ENCODE assay signal across 27 cellular contexts in the genomic region with DNA sequence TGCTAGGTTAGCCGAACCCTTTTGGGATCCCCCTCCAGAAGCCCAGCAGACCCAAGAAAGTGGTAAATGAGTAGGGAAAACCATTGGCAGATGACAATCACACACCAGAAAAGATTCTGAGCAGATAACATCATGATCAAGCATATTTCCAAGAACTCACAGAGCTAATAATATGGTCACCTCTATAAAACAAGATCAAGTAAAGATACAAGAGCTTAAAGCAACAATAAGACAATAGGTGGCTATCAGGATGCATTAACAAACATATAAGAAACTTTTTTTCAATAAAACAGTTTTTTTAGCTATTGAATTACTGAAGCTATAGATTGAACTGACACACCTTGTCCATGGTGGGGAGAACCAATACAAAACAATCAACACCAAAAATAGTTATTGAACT. TPM values are rescaled to one million over a fixed set of nuclear protein-coding genes. Genes with fewer than 3 reads are reported as not detected.
DNase-seq lines count a peak whose midpoint lies in the region; ATAC-seq, FAIRE-seq and TF ChIP-seq lines count a peak whose summit lies in the region.
"Had no signal": no experiment of that assay in that cellular context is flagged by ENCODE, and none has a peak within 500 bp of the region (broad histone marks: within the 10 kb centered on the region; RNA-seq: fewer than 3 reads in every experiment).

No MANE protein-coding gene starts in this region.

- H3K36me3 Mint-ChIP-seq in activated CD4-positive, alpha-beta T cell treated with anti-CD3 and anti-CD28 coated beads, Interleukin-2, amount 10 ng/mL, durations not matched to agents 7 days and 5 days (ENCODE audit: low read depth) = peaks cover 96% of the 10 kb centered on the region
- H3K36me3 Mint-ChIP-seq in CD8-positive, alpha-beta T cell = peaks cover 95% of the 10 kb centered on the region
- peaks cover 93% of the 10 kb centered on the region for H3K36me3 Mint-ChIP-seq in activated T-helper 2 cell treated with anti-CD3 and anti-CD28 coated beads, Interferon-gamma antibody, Interleukin-2, Interleukin-4, amounts not matched to agents 10 μg/mL and 5 μg/mL and 100 μg/mL, durations not matched to agents 14 hours and 24 hours and 36 hours (ENCODE audit: low read depth)
- H3K36me3 Mint-ChIP-seq: CD14-positive monocyte had no signal

- H3K23ac ChIP-seq in H1 (ENCODE audit: insufficient read length) = no peak overlapping the region

- no peak overlapping the region for H2BK15ac ChIP-seq in H1 (ENCODE audit: low read length)

- intact Hi-C loops in CD8-positive, alpha-beta T cell (cut with DNase I, micrococcal nuclease) = no loop called here
- intact Hi-C loops in activated T-helper 2 cell treated with anti-CD3 and anti-CD28 coated beads, Interferon-gamma antibody, Interleukin-2, Interleukin-4, amounts not matched to agents 10 μg/mL and 5 μg/mL and 100 μg/mL, durations not matched to agents 14 hours and 24 hours and 36 hours (cut with micrococcal nuclease) = no loop called here

- H4K91ac ChIP-seq in H1 (replicated peaks; ENCODE audit: insufficient read length, low read length) = no peak overlapping the region

- no peaks in the 10 kb centered on the region for H3K9me3 ChIP-seq in CD8-positive, alpha-beta T cell (ENCODE audit: low read length)
- peaks cover 4% of the 10 kb centered on the region in 2 experiments; a peak in 2 of 4 replicates for H3K9me3 ChIP-seq in H1 (ENCODE audit: insufficient read depth in 2 of 2, low read depth in 1 of 2, low read length in 1 of 2)
- H3K9me3 ChIP-seq: BE2C, MG63, SJSA1 had no signal

- peaks cover 44% of the 10 kb centered on the region for H3K4me1 Mint-ChIP-seq in activated CD4-positive, alpha-beta T cell treated with anti-CD3 and anti-CD28 coated beads, Interleukin-2, amount 10 ng/mL, durations not matched to agents 7 days and 5 days
- H3K4me1 Mint-ChIP-seq in CD8-positive, alpha-beta T cell (ENCODE audit: low read depth) = peaks cover 45% of the 10 kb centered on the region
- peaks cover 49% of the 10 kb centered on the region for H3K4me1 Mint-ChIP-seq in activated T-helper 2 cell treated with anti-CD3 and anti-CD28 coated beads, Interferon-gamma antibody, Interleukin-2, Interleukin-4, amounts not matched to agents 10 μg/mL and 5 μg/mL and 100 μg/mL, durations not matched to agents 14 hours and 24 hours and 36 hours (ENCODE audit: low read depth)

- no peak overlapping the region for H3K9ac ChIP-seq in H1 (replicated peaks in 1 of 4; ENCODE audit: extremely low read depth in 1 of 4, low read depth in 3 of 4, low read length in 3 of 4)

- no peak overlapping the region for H2BK12ac ChIP-seq in H1 (ENCODE audit: low read depth, low read length)

- H3K4me3 ChIP-seq in CD8-positive, alpha-beta T cell (ENCODE audit: low read depth, low read length) = no peak overlapping the region
- H3K4me3 ChIP-seq in H1 (ENCODE audit: extremely low read depth in 1 of 4, insufficient read depth in 2 of 4, low read depth in 3 of 4, low read length in 4 of 4) = no peak overlapping the region
- H3K4me3 ChIP-seq: MG63, PC-9, SJSA1 had no signal

- TF ChIP-seq CTCF in CD8-positive, alpha-beta T cell (IDR thresholded peaks at IDR 0.05) = no peak
- TF ChIP-seq CTCF in H1 (IDR thresholded peaks at IDR 0.05; ENCODE audit: control extremely low read depth in 1 of 3, insufficient read depth in 1 of 3, low read depth in 1 of 3, low read length in 3 of 3) = no peak

- no peak overlapping the region for H2BK20ac ChIP-seq in H1 (ENCODE audit: low read length)

- no peak overlapping the region for H3K4me2 ChIP-seq in H1 (ENCODE audit: insufficient read depth in 1 of 2, low read depth in 2 of 2, low read length in 2 of 2)
- H3K4me2 ChIP-seq: PC-9 had no signal

- no peak overlapping the region for H3K4me3 Mint-ChIP-seq in activated CD4-positive, alpha-beta T cell treated with anti-CD3 and anti-CD28 coated beads, Interleukin-2, amount 10 ng/mL, durations not matched to agents 7 days and 5 days
- H3K4me3 Mint-ChIP-seq in CD8-positive, alpha-beta T cell = no peak overlapping the region
- H3K4me3 Mint-ChIP-seq in activated T-helper 2 cell treated with anti-CD3 and anti-CD28 coated beads, Interferon-gamma antibody, Interleukin-2, Interleukin-4, amounts not matched to agents 10 μg/mL and 5 μg/mL and 100 μg/mL, durations not matched to agents 14 hours and 24 hours and 36 hours (ENCODE audit: low read depth) = no peak overlapping the region
- H3K4me3 Mint-ChIP-seq: CD14-positive monocyte had no signal

- DNase-seq in activated CD4-positive, alpha-beta T cell treated with anti-CD3 and anti-CD28 coated beads, Interleukin-2, amount 10 ng/mL, durations not matched to agents 7 days and 5 days = no peak
- no peak for DNase-seq in activated CD4-positive, alpha-beta T cell treated with anti-CD3 and anti-CD28 coated beads, Interleukin-2, amount 50 U/mL, for 4 hours
- DNase-seq in CD8-positive, alpha-beta T cell = no peak
- DNase-seq in activated T-helper 2 cell treated with anti-CD3 and anti-CD28 coated beads, Interferon-gamma antibody, Interleukin-2, Interleukin-4, amounts not matched to agents 10 μg/mL and 5 μg/mL and 100 μg/mL, durations not matched to agents 14 hours and 24 hours and 36 hours (ENCODE audit: low spot score) = no peak
- DNase-seq in H1 (ENCODE audit: low read depth in 1 of 2, low spot score in 2 of 2) (no peak), HK-2 (ENCODE audit: unreplicated experiment) (no peak), hippocampal formation (lab: John Stamatoyannopoulos, UW) (no peak)
- DNase-seq: 8988T; ACHN; BE2C; DMS153; DND-41; KG1; MG63; NCI-H2029; NCI-H446; NCI-H524 treated with DMSO at 0.1 percent for 48 hours; NCI-H774; NK-92 treated with Interleukin-12 subunit alpha and Interleukin-12 subunit beta, amount 100 ng/mL, for 24 hours; PC-9 had no signal

- no peaks in the 10 kb centered on the region for H3K79me2 ChIP-seq in H1 (ENCODE audit: control insufficient read depth in 1 of 2, insufficient read depth in 2 of 2, low read length in 2 of 2)

- no peaks in the 10 kb centered on the region for H3K27me3 ChIP-seq in CD8-positive, alpha-beta T cell (ENCODE audit: insufficient read depth, low read length)
- H3K27me3 ChIP-seq in H1 (replicated peaks in 1 of 4; ENCODE audit: control insufficient read depth in 3 of 4, extremely low read depth in 1 of 4, insufficient read depth in 3 of 4, low read length in 3 of 4) = no peaks in the 10 kb centered on the region
- H3K27me3 ChIP-seq: BE2C, SJSA1 had no signal

- no peak overlapping the region for H3K4ac ChIP-seq in H1 (replicated peaks; ENCODE audit: insufficient read length, low read depth, low read length)

- H4K5ac ChIP-seq in H1 (ENCODE audit: insufficient read length, low read depth, low read length) = no peak overlapping the region

- peaks cover 15% of the 10 kb centered on the region for H3K9me3 Mint-ChIP-seq in activated CD4-positive, alpha-beta T cell treated with anti-CD3 and anti-CD28 coated beads, Interleukin-2, amount 10 ng/mL, durations not matched to agents 7 days and 5 days
- H3K9me3 Mint-ChIP-seq in CD8-positive, alpha-beta T cell = no peaks in the 10 kb centered on the region
- H3K9me3 Mint-ChIP-seq in activated T-helper 2 cell treated with anti-CD3 and anti-CD28 coated beads, Interferon-gamma antibody, Interleukin-2, Interleukin-4, amounts not matched to agents 10 μg/mL and 5 μg/mL and 100 μg/mL, durations not matched to agents 14 hours and 24 hours and 36 hours = peaks cover 25% of the 10 kb centered on the region

- peaks cover 88% of the 10 kb centered on the region for H3K36me3 ChIP-seq in CD8-positive, alpha-beta T cell (ENCODE audit: insufficient read depth, low read length)
- no peaks in the 10 kb centered on the region for H3K36me3 ChIP-seq in H1 (ENCODE audit: control insufficient read depth in 2 of 4, insufficient read depth in 4 of 4, low read length in 3 of 4)
- H3K36me3 ChIP-seq: BE2C, MG63, SJSA1 had no signal

- H3K14ac ChIP-seq in H1 (ENCODE audit: insufficient read length) = no peak overlapping the region

- TF ChIP-seq RAD21 in H1 (IDR thresholded peaks at IDR 0.05 in 1 of 2, conservative IDR thresholded peaks at IDR 0.05 in 1 of 2; ENCODE audit: low read depth in 2 of 2, low read length in 2 of 2) = no peak

- ATAC-seq in CD8-positive, alpha-beta T cell = no peak
- ATAC-seq: Right ventricle myocardium inferior had no signal

- TF ChIP-seq EP300 in H1 (IDR thresholded peaks at IDR 0.05; ENCODE audit: borderline replicate concordance in 1 of 2, low read depth in 2 of 2, low read length in 2 of 2) = no peak

- no peaks in the 10 kb centered on the region for H3K23me2 ChIP-seq in H1 (ENCODE audit: low read depth, low read length)

- H3K79me1 ChIP-seq in H1 (ENCODE audit: low read depth, low read length) = no peaks in the 10 kb centered on the region

- 93% methylated on average over 1 of the region's 1 CpG; no CpG with 5 or more reads in 1 of the 2 experiments for WGBS in H1 (ENCODE audit: extremely low coverage in 1 of 2, insufficient coverage in 1 of 2, insufficient read length in 1 of 2, insufficient replicate concordance in 2 of 2, low coverage in 1 of 2, low lambda C conversion rate in 2 of 2, missing lambda C conversion rate in 1 of 2), 2 experiments

- no peak overlapping the region for H3K18ac ChIP-seq in H1 (ENCODE audit: extremely low read depth, low read length)

- peak overlapping the region; percentile 31 for H3K27ac Mint-ChIP-seq in activated CD4-positive, alpha-beta T cell treated with anti-CD3 and anti-CD28 coated beads, Interleukin-2, amount 10 ng/mL, durations not matched to agents 7 days and 5 days
- H3K27ac Mint-ChIP-seq in CD8-positive, alpha-beta T cell = peak overlapping the region; percentile 22
- peak overlapping the region; percentile 67 for H3K27ac Mint-ChIP-seq in activated T-helper 2 cell treated with anti-CD3 and anti-CD28 coated beads, Interferon-gamma antibody, Interleukin-2, Interleukin-4, amounts not matched to agents 10 μg/mL and 5 μg/mL and 100 μg/mL, durations not matched to agents 14 hours and 24 hours and 36 hours
- H3K27ac Mint-ChIP-seq: CD14-positive monocyte had no signal

- H3K27me3 Mint-ChIP-seq in activated CD4-positive, alpha-beta T cell treated with anti-CD3 and anti-CD28 coated beads, Interleukin-2, amount 10 ng/mL, durations not matched to agents 7 days and 5 days = no peaks in the 10 kb centered on the region
- H3K27me3 Mint-ChIP-seq in CD8-positive, alpha-beta T cell (ENCODE audit: low read depth) = no peaks in the 10 kb centered on the region
- H3K27me3 Mint-ChIP-seq in activated T-helper 2 cell treated with anti-CD3 and anti-CD28 coated beads, Interferon-gamma antibody, Interleukin-2, Interleukin-4, amounts not matched to agents 10 μg/mL and 5 μg/mL and 100 μg/mL, durations not matched to agents 14 hours and 24 hours and 36 hours (ENCODE audit: low read depth) = no peaks in the 10 kb centered on the region

- H2BK120ac ChIP-seq in H1 (replicated peaks; ENCODE audit: low read depth, low read length) = no peak overlapping the region

- TF ChIP-seq POLR2A in H1 (IDR thresholded peaks at IDR 0.05; ENCODE audit: control extremely low read depth in 1 of 2, low read depth in 2 of 2, low read length in 2 of 2) = no peak

- no peak overlapping the region for H2AFZ ChIP-seq in H1 (ENCODE audit: low read length)
- H2AFZ ChIP-seq: PC-9 had no signal

- H3K56ac ChIP-seq in H1 (replicated peaks; ENCODE audit: insufficient read length, low read depth, low read length) = no peak overlapping the region

- peaks cover 20% of the 10 kb centered on the region for H3K4me1 ChIP-seq in CD8-positive, alpha-beta T cell (ENCODE audit: insufficient read depth, low read length)
- H3K4me1 ChIP-seq in H1 (replicated peaks in 1 of 4; ENCODE audit: control insufficient read depth in 3 of 4, insufficient read depth in 4 of 4, low read length in 3 of 4) = no peaks in the 10 kb centered on the region
- H3K4me1 ChIP-seq: BE2C, SJSA1 had no signal

- no peak for FAIRE-seq in H1 (lab: Jason Lieb, UNC)
- FAIRE-seq: GM12892, GM19239, H54 had no signal

- no peak overlapping the region for H3K27ac ChIP-seq in CD8-positive, alpha-beta T cell (ENCODE audit: low read depth, low read length)
- H3K27ac ChIP-seq in H1 (ENCODE audit: low read depth, low read length) = no peak overlapping the region
- H3K27ac ChIP-seq: PC-9, SJSA1 had no signal

- H2AK5ac ChIP-seq in H1 (ENCODE audit: low read depth, low read length) = no peak overlapping the region

- H2BK5ac ChIP-seq in H1 (ENCODE audit: low read depth, low read length) = no peak overlapping the region

- H4K20me1 ChIP-seq in H1 (replicated peaks in 1 of 2; ENCODE audit: control insufficient read depth in 1 of 2, insufficient read depth in 2 of 2, low read length in 2 of 2) = peaks cover 0 to 2% of the 10 kb centered on the region in 2 experiments

- POLR2A ChIA-PET in activated CD4-positive, alpha-beta T cell treated with anti-CD3 and anti-CD28 coated beads, Interleukin-2, amount 10 ng/mL, durations not matched to agents 7 days and 5 days (lab: Charles Lee) = interaction anchor here (0.6 kb wide), 1 partner anchor 244 kb away, joined by 3 read pairs; no protein-coding TSS in a partner anchor
- POLR2A ChIA-PET in CD8-positive, alpha-beta T cell (lab: Charles Lee) = interaction anchor here (0.6 to 1.1 kb wide), 2 partner anchors 12 to 14 kb away, joined by 3 read pairs; no protein-coding TSS in a partner anchor
- POLR2A ChIA-PET in H1 (lab: Charles Lee; ENCODE audit: partially characterized antibody) = no interaction called here

- CTCF ChIA-PET in activated CD4-positive, alpha-beta T cell treated with anti-CD3 and anti-CD28 coated beads, Interleukin-2, amount 10 ng/mL, durations not matched to agents 7 days and 5 days (lab: Charles Lee) = interaction anchor here (1.3 kb wide), 1 partner anchor 122 kb away, joined by 3 read pairs; no protein-coding TSS in a partner anchor
- CTCF ChIA-PET in CD8-positive, alpha-beta T cell (lab: Charles Lee) = no interaction called here
- CTCF ChIA-PET in H1 (lab: Charles Lee; ENCODE audit: partially characterized antibody) = no interaction called here

- no peak overlapping the region for H4K8ac ChIP-seq in H1 (ENCODE audit: extremely low read depth, insufficient read depth, low read length)

RNA-seq across cellular contexts. Expression of a gene that starts 29.0 kb away (rescaled TPM):
- 10 to 100 TPM; 77.4 to 83.7 TPM for total RNA-seq in activated CD4-positive, alpha-beta T cell treated with anti-CD3 and anti-CD28 coated beads, Interleukin-2, amount 10 ng/mL, durations not matched to agents 7 days and 5 days
- total RNA-seq in CD8-positive, alpha-beta T cell = 10 to 100 TPM; 62.9 to 63.4 TPM
- total RNA-seq in activated T-helper 2 cell treated with anti-CD3 and anti-CD28 coated beads, Interferon-gamma antibody, Interleukin-2, Interleukin-4, amounts not matched to agents 10 μg/mL and 5 μg/mL and 100 μg/mL, durations not matched to agents 14 hours and 24 hours and 36 hours = 86.0 and 87.4 TPM in 2 replicates
- total RNA-seq in H1 (2021; fragmentation: NEBNext Ultra II Directional; extraction: Animal tissue kit (Norgen Biotek cat#: 25700)) = not detected in 2 replicates
- polyA plus RNA-seq in H1 (2011; rRNA removed) = not detected in 2 replicates
- not detected for polyA plus RNA-seq in H1 (2011; cell fraction: cytosol; rRNA removed)
- polyA plus RNA-seq in H1 (2011; cell fraction: nucleus; rRNA removed) = not detected
- not detected in 4 replicates for polyA plus RNA-seq in H1 (2012, experiment 1 of 2)
- not detected for polyA plus RNA-seq in H1 (2012, experiment 2 of 2)
- polyA plus RNA-seq in H1 (2013, experiment 1 of 2) = not detected
- not detected for polyA plus RNA-seq in H1 (2013, experiment 2 of 2)
- 0.19 TPM in 1 of 2 replicates, not detected in the other for polyA minus RNA-seq in H1 (2011; rRNA and poly(A)+ RNA removed)
- not detected for polyA minus RNA-seq in H1 (2011; cell fraction: cytosol; rRNA and poly(A)+ RNA removed)
- polyA minus RNA-seq in H1 (2011; cell fraction: nucleus; rRNA and poly(A)+ RNA removed) = not detected
- total RNA-seq: PC-9, Right ventricle myocardium inferior, RPMI7951, SJSA1 had no signal
- polyA plus RNA-seq: CD14-positive monocyte had no signal

RNA-seq across cellular contexts. Expression of a gene that starts 36.8 kb away (rescaled TPM):
- 1 to 10 TPM; 7.4 to 8.9 TPM for total RNA-seq in activated CD4-positive, alpha-beta T cell treated with anti-CD3 and anti-CD28 coated beads, Interleukin-2, amount 10 ng/mL, durations not matched to agents 7 days and 5 days
- total RNA-seq in CD8-positive, alpha-beta T cell = 1 to 10 TPM; 1.2 TPM
- total RNA-seq in activated T-helper 2 cell treated with anti-CD3 and anti-CD28 coated beads, Interferon-gamma antibody, Interleukin-2, Interleukin-4, amounts not matched to agents 10 μg/mL and 5 μg/mL and 100 μg/mL, durations not matched to agents 14 hours and 24 hours and 36 hours = 81.0 and 88.1 TPM in 2 replicates
- total RNA-seq in H1 (2021; fragmentation: NEBNext Ultra II Directional; extraction: Animal tissue kit (Norgen Biotek cat#: 25700)) = not detected in 2 replicates
- 0.38 and 0.75 TPM in 2 replicates for polyA plus RNA-seq in H1 (2011; rRNA removed)
- polyA plus RNA-seq in H1 (2011; cell fraction: cytosol; rRNA removed) = 0.61 TPM
- 0.63 TPM for polyA plus RNA-seq in H1 (2011; cell fraction: nucleus; rRNA removed)
- 0.19 to 0.52 TPM (median 0.36 TPM) in 3 of 4 replicates, not detected in the other for polyA plus RNA-seq in H1 (2012, experiment 1 of 2)
- polyA plus RNA-seq in H1 (2012, experiment 2 of 2) = 0.16 TPM
- 0.06 TPM for polyA plus RNA-seq in H1 (2013, experiment 1 of 2)
- 0.13 TPM for polyA plus RNA-seq in H1 (2013, experiment 2 of 2)
- polyA minus RNA-seq in H1 (2011; rRNA and poly(A)+ RNA removed) = 0.44 and 0.63 TPM in 2 replicates
- polyA minus RNA-seq in H1 (2011; cell fraction: cytosol; rRNA and poly(A)+ RNA removed) = not detected
- 1.3 TPM for polyA minus RNA-seq in H1 (2011; cell fraction: nucleus; rRNA and poly(A)+ RNA removed)
- total RNA-seq: Right ventricle myocardium inferior, RPMI7951 had no signal

Comparison
In these comparisons a context has a peak if more than half of its experiments do, and no peak if none do; other contexts are left out.
1. RNA of a gene that starts 29.0 kb away (total RNA-seq): 86.0 to 87.4 TPM in activated T-helper 2 cell treated with anti-CD3 and anti-CD28 coated beads, Interferon-gamma antibody, Interleukin-2, Interleukin-4, amounts not matched to agents 10 μg/mL and 5 μg/mL and 100 μg/mL, durations not matched to agents 14 hours and 24 hours and 36 hours, 77.4 to 83.7 TPM in activated CD4-positive, alpha-beta T cell treated with anti-CD3 and anti-CD28 coated beads, Interleukin-2, amount 10 ng/mL, durations not matched to agents 7 days and 5 days and 62.9 to 63.4 TPM in CD8-positive, alpha-beta T cell; not detected in H1; every median in the first group is over 10 times any median in the second.
2. Peak in every context shown above with its lines, with median percentiles within 50 percentile points of each other: H3K27ac Mint-ChIP-seq.